ENCODE assay signal across 12 cellular contexts in genomic region chr20:38181207-38181693, GRCh38. TPM values are rescaled to one million over a fixed set of nuclear protein-coding genes. Genes with fewer than 3 reads are reported as not detected.
DNase-seq lines count a peak whose midpoint lies in the region; ATAC-seq and TF ChIP-seq lines count a peak whose summit lies in the region.
"Had no signal": no experiment of that assay in that cellular context is flagged by ENCODE, and none has a peak within 500 bp of the region (broad histone marks: within the 10 kb centered on the region; RNA-seq: fewer than 3 reads in every experiment).

No MANE protein-coding gene starts in this region.

- no peaks in the 10 kb centered on the region for H3K9me3 ChIP-seq in left lung

- peak; percentile 77 for ATAC-seq in GM21515 (IDR thresholded peaks at IDR 0.05; ENCODE audit: unreplicated experiment)
- peak; percentile 88 for ATAC-seq in left lung
- ATAC-seq: naive thymus-derived CD4-positive, alpha-beta T cell had no signal

- H3K4me1 ChIP-seq in left lung = peaks cover 3 to 12% of the 10 kb centered on the region in 2 donors

- H3K27ac ChIP-seq in left lung = no peak overlapping the region
- H3K27ac ChIP-seq: heart right ventricle had no signal

- no peak overlapping the region for H3K4me3 ChIP-seq in left lung
- H3K4me3 ChIP-seq: heart right ventricle had no signal

- peak; percentile 55 for DNase-seq in GM13977 (ENCODE audit: low spot score)
- peak; percentile 99 for DNase-seq in M059J (ENCODE audit: low read depth)
- DNase-seq in left lung = peak in 1 of 2 donors; percentile 45
- DNase-seq in NCI-H524 treated with DMSO at 0.1 percent for 48 hours (lab: John Stamatoyannopoulos, UW) = no peak
- DNase-seq in NCI-H446 (lab: John Stamatoyannopoulos, UW) = no peak
- no peak for DNase-seq in NCI-H446 treated with DMSO at 0.1 percent for 48 hours (lab: John Stamatoyannopoulos, UW)
- no peak for DNase-seq in NCI-H774 (lab: John Stamatoyannopoulos, UW)
- DNase-seq: activated CD4-positive, alpha-beta T cell treated with anti-CD3 and anti-CD28 coated beads, Interleukin-2, amount 50 U/mL, for 48 hours; heart right ventricle; naive thymus-derived CD4-positive, alpha-beta T cell; OCI-M1 had no signal

- TF ChIP-seq CTCF in GM13977 (IDR thresholded peaks at IDR 0.05; ENCODE audit: extremely low read depth, insufficient read depth, missing control alignments) (no peak), left lung (IDR thresholded peaks at IDR 0.05) (no peak)

- no peaks in the 10 kb centered on the region for H3K27me3 ChIP-seq in left lung
- H3K27me3 ChIP-seq: heart right ventricle had no signal

- intact Hi-C loops in left lung (cut with DNase I) = no loop called here

- no peaks in the 10 kb centered on the region for H3K36me3 ChIP-seq in left lung
- H3K36me3 ChIP-seq: heart right ventricle had no signal

- in situ Hi-C loops in GM13977 (cut with MboI; ENCODE audit: low pct_unique_long_range_greater_than_20kb, low sequenced_read_pairs, unreplicated experiment) = no loop called here

RNA-seq across cellular contexts. Expression of gene TGM2, which starts 16.2 kb away (rescaled TPM):
- 76.6 and 108 TPM in 2 replicates for total RNA-seq in M059J (2014; rRNA removed; shearing (Covaris generic))
- 100 to 1,000 TPM; 174 to 391 TPM for total RNA-seq in left lung

Comparison
In these comparisons a context has a peak if more than half of its experiments do, and no peak if none do; other contexts are left out.
1. DNase-seq: peak in GM13977 (single experiment) and M059J (single experiment); none in NCI-H524 treated with DMSO at 0.1 percent for 48 hours (single experiment), NCI-H446 (0 of 2), NCI-H446 treated with DMSO at 0.1 percent for 48 hours (single experiment) and NCI-H774 (single experiment).